ENCODE assay signal across 16 cellular contexts in the genomic region with DNA sequence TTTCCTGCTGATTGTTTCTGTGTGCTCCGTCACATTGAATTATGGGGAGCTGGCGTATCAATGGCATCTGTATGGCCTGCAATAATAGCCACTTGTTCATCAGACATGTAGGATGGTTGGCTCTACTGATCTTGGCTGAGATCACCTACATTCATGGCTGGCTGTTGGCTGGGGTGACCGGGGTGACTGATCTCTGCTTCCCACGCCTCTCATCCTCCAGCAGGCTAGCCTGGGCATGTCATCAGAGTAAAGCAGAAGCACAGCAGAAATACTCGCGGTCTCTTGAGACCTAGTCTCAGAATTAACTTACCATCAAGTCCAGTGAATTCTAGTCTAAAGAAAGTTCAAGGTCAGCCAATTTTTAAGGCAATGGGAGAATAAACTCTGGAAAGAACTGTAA.
DNase-seq lines count a peak whose midpoint lies in the region; ATAC-seq and TF ChIP-seq lines count a peak whose summit lies in the region.
"Had no signal": no experiment of that assay in that cellular context is flagged by ENCODE, and none has a peak within 500 bp of the region (broad histone marks: within the 10 kb centered on the region; RNA-seq: fewer than 3 reads in every experiment).

No MANE protein-coding gene starts in this region.

- intact Hi-C loops in heart right ventricle (cut with DNase I) (no loop called here), posterior vena cava (cut with DNase I) (no loop called here)
- intact Hi-C loops in activated T-helper 1 cell treated with anti-CD3 and anti-CD28 coated beads, Interleukin-12 subunit alpha, Interleukin-12 subunit beta, Interleukin-2, Interleukin-4 antibody, amounts not matched to agents 30 ng/mL and 10 ng/mL and 1 ng/mL, durations not matched to agents 14 hours and 24 hours and 36 hours (cut with micrococcal nuclease) = no loop called here

- WGBS in heart right ventricle, 2 donors = 65 to 73% methylated on average over 6 of the region's 6 CpGs

- H3K36me3 Mint-ChIP-seq in brain = no peaks in the 10 kb centered on the region
- peaks cover 1% of the 10 kb centered on the region for H3K36me3 Mint-ChIP-seq in activated T-helper 1 cell treated with anti-CD3 and anti-CD28 coated beads, Interleukin-12 subunit alpha, Interleukin-12 subunit beta, Interleukin-2, Interleukin-4 antibody, amounts not matched to agents 30 ng/mL and 10 ng/mL and 1 ng/mL, durations not matched to agents 14 hours and 24 hours and 36 hours (ENCODE audit: low read depth)

- H3K27ac ChIP-seq in heart right ventricle = peak overlapping the region in 4 of 10 donors; percentile 19 to 63 (median 51)
- H3K27ac ChIP-seq: C4-2B, neutrophil had no signal

- H3K4me1 ChIP-seq in heart right ventricle (peaks cover 0 to 16% (median 10%) of the 10 kb centered on the region in 9 donors), skeletal muscle satellite cell (ENCODE audit: control insufficient read depth, insufficient read depth, low read length) (peaks cover 20% of the 10 kb centered on the region)

- H3K9me3 ChIP-seq in heart right ventricle (no peaks in the 10 kb centered on the region), skeletal muscle satellite cell (replicated peaks; ENCODE audit: low read length) (no peaks in the 10 kb centered on the region)
- H3K9me3 ChIP-seq: neutrophil, SK-N-SH had no signal

- H3K27me3 ChIP-seq in heart right ventricle (peaks cover 0 to 32% (median 9%) of the 10 kb centered on the region in 7 donors), skeletal muscle satellite cell (ENCODE audit: control insufficient read depth, insufficient read depth, low read length) (peaks cover 24% of the 10 kb centered on the region)

- H3K9me3 Mint-ChIP-seq in brain = no peaks in the 10 kb centered on the region
- H3K9me3 Mint-ChIP-seq in activated T-helper 1 cell treated with anti-CD3 and anti-CD28 coated beads, Interleukin-12 subunit alpha, Interleukin-12 subunit beta, Interleukin-2, Interleukin-4 antibody, amounts not matched to agents 30 ng/mL and 10 ng/mL and 1 ng/mL, durations not matched to agents 14 hours and 24 hours and 36 hours = no peaks in the 10 kb centered on the region
- H3K9me3 Mint-ChIP-seq: activated T-cell treated with anti-CD3 and anti-CD28 coated beads, Interleukin-2, amount 50 U/mL, for 24 hours had no signal

- peak overlapping the region in 2 of 5 experiments; percentile 32 to 81 for H3K27ac Mint-ChIP-seq in brain
- no peak overlapping the region for H3K27ac Mint-ChIP-seq in activated T-helper 1 cell treated with anti-CD3 and anti-CD28 coated beads, Interleukin-12 subunit alpha, Interleukin-12 subunit beta, Interleukin-2, Interleukin-4 antibody, amounts not matched to agents 30 ng/mL and 10 ng/mL and 1 ng/mL, durations not matched to agents 14 hours and 24 hours and 36 hours
- H3K27ac Mint-ChIP-seq: activated T-cell treated with anti-CD3 and anti-CD28 coated beads, Interleukin-2, amount 50 U/mL, for 24 hours had no signal

- H3K36me3 ChIP-seq in heart right ventricle (no peaks in the 10 kb centered on the region), skeletal muscle satellite cell (ENCODE audit: insufficient read depth, low read length) (no peaks in the 10 kb centered on the region)
- H3K36me3 ChIP-seq: neutrophil had no signal

- peaks cover 33% of the 10 kb centered on the region for H3K4me1 Mint-ChIP-seq in brain
- peaks cover 7% of the 10 kb centered on the region for H3K4me1 Mint-ChIP-seq in activated T-helper 1 cell treated with anti-CD3 and anti-CD28 coated beads, Interleukin-12 subunit alpha, Interleukin-12 subunit beta, Interleukin-2, Interleukin-4 antibody, amounts not matched to agents 30 ng/mL and 10 ng/mL and 1 ng/mL, durations not matched to agents 14 hours and 24 hours and 36 hours (ENCODE audit: low read depth)

- TF ChIP-seq CTCF in brain (conservative IDR thresholded peaks at IDR 0.05) (no peak), heart right ventricle (IDR thresholded peaks at IDR 0.05) (no peak), GM20000 (IDR thresholded peaks at IDR 0.05; ENCODE audit: extremely low read depth, missing control alignments) (no peak)

- peak overlapping the region; percentile 12 for H3K4me2 ChIP-seq in skeletal muscle satellite cell (ENCODE audit: low read length)

- no peak overlapping the region for H3K9ac ChIP-seq in skeletal muscle satellite cell (ENCODE audit: low read depth, low read length)
- H3K9ac ChIP-seq: SK-N-SH had no signal

- DNase-seq in H4 (ENCODE audit: low spot score) (peak; percentile 55), heart right ventricle (peak; percentile 13 to 23), cortex of kidney (lab: John Stamatoyannopoulos, UW) (no peak), GM20000 (ENCODE audit: low spot score) (no peak), posterior vena cava (ENCODE audit: low spot score) (no peak)
- DNase-seq in activated T-helper 1 cell treated with anti-CD3 and anti-CD28 coated beads, Interleukin-12 subunit alpha, Interleukin-12 subunit beta, Interleukin-2, Interleukin-4 antibody, amounts not matched to agents 30 ng/mL and 10 ng/mL and 1 ng/mL, durations not matched to agents 14 hours and 24 hours and 36 hours (ENCODE audit: low spot score) = no peak
- DNase-seq: activated CD4-positive, CD25-positive, alpha-beta regulatory T cell; activated T-cell treated with anti-CD3 and anti-CD28 coated beads, Interleukin-2, amount 50 U/mL, for 24 hours; aorta; EL; NCI-H1694 treated with DMSO at 0.1 percent for 48 hours; SK-N-SH had no signal

- peak overlapping the region in 4 of 5 experiments; percentile 28 to 87 (median 48) for H3K4me3 Mint-ChIP-seq in brain
- no peak overlapping the region for H3K4me3 Mint-ChIP-seq in activated T-helper 1 cell treated with anti-CD3 and anti-CD28 coated beads, Interleukin-12 subunit alpha, Interleukin-12 subunit beta, Interleukin-2, Interleukin-4 antibody, amounts not matched to agents 30 ng/mL and 10 ng/mL and 1 ng/mL, durations not matched to agents 14 hours and 24 hours and 36 hours
- H3K4me3 Mint-ChIP-seq: activated T-cell treated with anti-CD3 and anti-CD28 coated beads, Interleukin-2, amount 50 U/mL, for 24 hours had no signal

- H3K27me3 Mint-ChIP-seq in brain = peaks cover 11% of the 10 kb centered on the region
- peaks cover 11% of the 10 kb centered on the region for H3K27me3 Mint-ChIP-seq in activated T-helper 1 cell treated with anti-CD3 and anti-CD28 coated beads, Interleukin-12 subunit alpha, Interleukin-12 subunit beta, Interleukin-2, Interleukin-4 antibody, amounts not matched to agents 30 ng/mL and 10 ng/mL and 1 ng/mL, durations not matched to agents 14 hours and 24 hours and 36 hours (ENCODE audit: insufficient read depth)

- peak in 6 of 8 donors; percentile 30 to 69 (median 50) for ATAC-seq in heart right ventricle

- H3K4me3 ChIP-seq in heart right ventricle = no peak overlapping the region
- H3K4me3 ChIP-seq in skeletal muscle satellite cell (ENCODE audit: low read length) = no peak overlapping the region

Comparison
In these comparisons a context has a peak if more than half of its experiments do, and no peak if none do; other contexts are left out.
1. DNase-seq: peak in H4 (single experiment) and heart right ventricle (2 of 2); none in cortex of kidney (single experiment), GM20000 (single experiment), activated T-helper 1 cell treated with anti-CD3 and anti-CD28 coated beads, Interleukin-12 subunit alpha, Interleukin-12 subunit beta, Interleukin-2, Interleukin-4 antibody, amounts not matched to agents 30 ng/mL and 10 ng/mL and 1 ng/mL, durations not matched to agents 14 hours and 24 hours and 36 hours (single experiment) and posterior vena cava (single experiment).